Comparison of ENCODE assay signal across 8 cellular contexts in the genomic region with DNA sequence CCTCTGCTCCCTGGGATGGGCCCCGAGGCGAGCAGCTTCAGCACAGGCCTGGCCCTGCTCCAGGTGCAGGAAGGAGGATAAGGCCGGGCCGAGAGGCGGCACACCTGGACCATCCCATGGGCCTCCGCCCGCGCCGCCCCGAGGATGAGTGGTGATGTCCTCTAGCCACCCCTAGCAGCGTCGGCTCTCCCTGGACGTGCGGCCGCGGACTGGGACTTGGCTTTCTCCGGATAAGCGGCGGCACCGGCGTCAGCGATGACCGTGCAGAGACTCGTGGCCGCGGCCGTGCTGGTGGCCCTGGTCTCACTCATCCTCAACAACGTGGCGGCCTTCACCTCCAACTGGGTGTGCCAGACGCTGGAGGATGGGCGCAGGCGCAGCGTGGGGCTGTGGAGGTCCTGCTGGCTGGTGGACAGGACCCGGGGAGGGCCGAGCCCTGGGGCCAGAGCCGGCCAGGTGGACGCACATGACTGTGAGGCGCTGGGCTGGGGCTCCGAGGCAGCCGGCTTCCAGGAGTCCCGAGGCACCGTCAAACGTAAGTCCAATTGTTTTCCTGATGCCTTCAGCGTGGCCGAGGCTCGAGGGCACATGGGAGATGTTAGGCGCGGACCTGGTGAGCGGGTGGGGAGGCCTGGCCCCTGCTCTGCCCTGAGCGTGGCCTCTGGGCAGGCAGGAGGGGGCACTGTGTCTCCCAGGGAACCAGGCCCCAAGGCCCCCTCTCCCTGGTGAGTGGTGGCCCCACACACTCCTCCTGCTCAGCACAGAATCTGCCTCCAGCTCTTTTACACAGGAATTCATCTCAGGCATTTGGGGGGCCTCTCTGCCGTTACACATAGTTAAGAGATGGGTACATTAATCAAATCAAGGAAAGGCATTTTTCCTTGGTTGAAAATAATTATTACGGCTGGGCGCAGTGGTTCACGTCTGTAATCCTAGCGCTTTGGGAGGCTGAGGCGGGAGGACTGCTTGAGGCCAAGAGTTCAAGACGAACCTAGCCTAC. TPM values are rescaled to one million over a fixed set of nuclear protein-coding genes. Genes with fewer than 3 reads are reported as not detected.
DNase-seq lines count a peak whose midpoint lies in the region; ATAC-seq lines count a peak whose summit lies in the region.

No MANE protein-coding gene starts in this region.

- ATAC-seq in natural killer cell treated with Interleukin-12 subunit alpha and Interleukin-12 subunit beta and Interleukin-15 and Interleukin-18, amount 100 ng/mL, for 72 hours, result peak; percentile 48 to 50
- ATAC-seq in GM21825 (IDR thresholded peaks at IDR 0.05; ENCODE audit: unreplicated experiment) (no peak), GM19023 (IDR thresholded peaks at IDR 0.05; ENCODE audit: unreplicated experiment) (no peak)

- H3K27ac Mint-ChIP-seq in natural killer cell treated with Interleukin-12 subunit alpha and Interleukin-12 subunit beta and Interleukin-15 and Interleukin-18, amount 100 ng/mL, for 72 hours, result peak overlapping the region; percentile 79 to 80

- DNase-seq in stimulated activated naive CD4-positive, alpha-beta T cell treated with Interleukin-2 at 50 U/mL for 16 hours (lab: John Stamatoyannopoulos, UW), result peak; percentile 28
- no peak for DNase-seq in stimulated activated naive CD4-positive, alpha-beta T cell (lab: John Stamatoyannopoulos, UW)
- peak; percentile 49 for DNase-seq in dermis blood vessel endothelial cell
- no peak for DNase-seq in natural killer cell treated with Interleukin-12 subunit alpha and Interleukin-12 subunit beta and Interleukin-15 and Interleukin-18, amount 100 ng/mL, for 72 hours (ENCODE audit: low spot score)
- no peak for DNase-seq in central memory CD4-positive, alpha-beta T cell
- DNase-seq in anterior cingulate cortex (lab: John Stamatoyannopoulos, UW), result no peak

- H3K27me3 Mint-ChIP-seq in natural killer cell treated with Interleukin-12 subunit alpha and Interleukin-12 subunit beta and Interleukin-15 and Interleukin-18, amount 100 ng/mL, for 72 hours, result no peaks in the 10 kb centered on the region

- peak overlapping the region; percentile 96 for H3K4me3 Mint-ChIP-seq in natural killer cell treated with Interleukin-12 subunit alpha and Interleukin-12 subunit beta and Interleukin-15 and Interleukin-18, amount 100 ng/mL, for 72 hours

- H3K9me3 Mint-ChIP-seq in natural killer cell treated with Interleukin-12 subunit alpha and Interleukin-12 subunit beta and Interleukin-15 and Interleukin-18, amount 100 ng/mL, for 72 hours, result no peaks in the 10 kb centered on the region

- no peaks in the 10 kb centered on the region for H3K36me3 Mint-ChIP-seq in natural killer cell treated with Interleukin-12 subunit alpha and Interleukin-12 subunit beta and Interleukin-15 and Interleukin-18, amount 100 ng/mL, for 72 hours

- peaks cover 25 to 30% of the 10 kb centered on the region in 2 donors for H3K4me1 Mint-ChIP-seq in natural killer cell treated with Interleukin-12 subunit alpha and Interleukin-12 subunit beta and Interleukin-15 and Interleukin-18, amount 100 ng/mL, for 72 hours (ENCODE audit: low read depth in 2 of 2)

RNA-seq across cellular contexts. Expression of a gene that starts 0.9 kb away (rescaled TPM):
- total RNA-seq in dermis blood vessel endothelial cell, result 97.4 and 107 TPM in 2 replicates
- total RNA-seq in natural killer cell treated with Interleukin-12 subunit alpha and Interleukin-12 subunit beta and Interleukin-15 and Interleukin-18, amount 100 ng/mL, for 72 hours, result 10 to 100 TPM in 1 of 2 donors, 1 to 10 TPM in 1; 2.8 to 10.7 TPM

RNA-seq across cellular contexts. Expression of a gene that starts 41.2 kb away (rescaled TPM):
- 19.7 and 21.3 TPM in 2 replicates for total RNA-seq in dermis blood vessel endothelial cell
- 100 to 1,000 TPM in 1 of 2 donors, 10 to 100 TPM in 1; 55.5 to 156 TPM for total RNA-seq in natural killer cell treated with Interleukin-12 subunit alpha and Interleukin-12 subunit beta and Interleukin-15 and Interleukin-18, amount 100 ng/mL, for 72 hours

RNA-seq across cellular contexts. Expression of a gene that starts 45.6 kb away (rescaled TPM):
- total RNA-seq in dermis blood vessel endothelial cell, result 0.09 TPM in 1 of 2 replicates, not detected in the other
- under 1 TPM in 1 of 2 donors, not detected in 1; 0.39 TPM for total RNA-seq in natural killer cell treated with Interleukin-12 subunit alpha and Interleukin-12 subunit beta and Interleukin-15 and Interleukin-18, amount 100 ng/mL, for 72 hours

RNA-seq across cellular contexts. Expression of a gene that starts 59.5 kb away (rescaled TPM):
- 69.9 and 96.7 TPM in 2 replicates for total RNA-seq in dermis blood vessel endothelial cell
- total RNA-seq in natural killer cell treated with Interleukin-12 subunit alpha and Interleukin-12 subunit beta and Interleukin-15 and Interleukin-18, amount 100 ng/mL, for 72 hours, result 10 to 100 TPM; 52.2 to 73.5 TPM

Comparison
In these comparisons a context has a peak if more than half of its experiments do, and no peak if none do; other contexts are left out.
1. DNase-seq: peak in stimulated activated naive CD4-positive, alpha-beta T cell treated with Interleukin-2 at 50 U/mL for 16 hours (single experiment) and dermis blood vessel endothelial cell (single experiment); none in stimulated activated naive CD4-positive, alpha-beta T cell (0 of 6), natural killer cell treated with Interleukin-12 subunit alpha and Interleukin-12 subunit beta and Interleukin-15 and Interleukin-18, amount 100 ng/mL, for 72 hours (single experiment), central memory CD4-positive, alpha-beta T cell (single experiment) and anterior cingulate cortex (0 of 58).
2. ATAC-seq: peak in natural killer cell treated with Interleukin-12 subunit alpha and Interleukin-12 subunit beta and Interleukin-15 and Interleukin-18, amount 100 ng/mL, for 72 hours (2 of 2); none in GM21825 (single experiment) and GM19023 (single experiment).